Comparison of ENCODE assay signal across 23 cellular contexts in genomic region chrX:64698317-64698716, GRCh38.
"Had no signal": no experiment of that assay in that cellular context is flagged by ENCODE, and none has a peak within 500 bp of the region (broad histone marks: within the 10 kb centered on the region; RNA-seq: fewer than 3 reads in every experiment).

No MANE protein-coding gene starts in this region.

- DNase-seq: stimulated activated CD4-positive, alpha-beta T cell treated with anti-CD3 and anti-CD28 coated beads, Interleukin-2, amount 100 ng/mL, for 48 hours; stimulated activated CD4-positive, alpha-beta T cell treated with anti-CD3 and anti-CD28 coated beads, Interleukin-4, amount 100 ng/mL, for 1 hour; stimulated activated CD4-positive, alpha-beta T cell treated with anti-CD3 and anti-CD28 coated beads, Interleukin-4, amount 100 ng/mL, for 24 hours; stimulated activated CD4-positive, alpha-beta T cell treated with anti-CD3 and anti-CD28 coated beads, Interleukin-4, amount 100 ng/mL, for 4 hours; stimulated activated CD8-positive, alpha-beta memory T cell treated with anti-CD3 and anti-CD28 coated beads, Interleukin-4, amount 100 ng/mL, for 48 hours; stimulated activated naive B cell treated with anti-CD40 and anti-IgM and Interleukin-4, amounts not matched to agents 10 μg/mL and 1 μg/mL and 100 μg/mL, for 72 hours; stimulated activated naive CD4-positive, alpha-beta T cell; stimulated activated naive CD4-positive, alpha-beta T cell treated with Interleukin-2 at 50 U/mL for 16 hours; stimulated activated naive CD8-positive, alpha-beta T cell treated with anti-CD3 and anti-CD28 coated beads, Interleukin-15, amount 100 ng/mL, for 72 hours; stimulated activated naive CD8-positive, alpha-beta T cell treated with anti-CD3 and anti-CD28 coated beads, Interleukin-15, Interleukin-2, amounts not matched to agents 100 U/mL and 50 U/mL, for 24 hours; substantia nigra; testis; thyroid gland; tibial artery; transverse colon; trophoblast cell; upper lobe of right lung; uterus had no signal

- H3K9me3 ChIP-seq: suprapubic skin, testis, thoracic aorta, thyroid gland, transverse colon, upper lobe of right lung, uterus, vagina had no signal

- H3K27me3 ChIP-seq: suprapubic skin, testis, thyroid gland, tibial artery, tibial nerve, transverse colon, upper lobe of left lung, upper lobe of right lung, uterus, vagina had no signal

- H3K36me3 ChIP-seq: suprapubic skin, thoracic aorta, thyroid gland, tibial artery, tibial nerve, transverse colon, upper lobe of left lung, upper lobe of right lung, uterus, vagina had no signal

- H3K4me3 ChIP-seq: suprapubic skin, testis, thoracic aorta, thyroid gland, tibial artery, tibial nerve, transverse colon, upper lobe of left lung, upper lobe of right lung, uterus, vagina had no signal

- H3K4me1 ChIP-seq: suprapubic skin, testis, thyroid gland, tibial artery, tibial nerve, transverse colon, upper lobe of left lung, upper lobe of right lung, uterus, vagina had no signal

- H3K27ac ChIP-seq: suprapubic skin, testis, thoracic aorta, thyroid gland, tibial artery, tibial nerve, transverse colon, upper lobe of left lung, upper lobe of right lung, uterus, vagina had no signal
